17 cellular contexts compared by ENCODE assay signal in the genomic region with DNA sequence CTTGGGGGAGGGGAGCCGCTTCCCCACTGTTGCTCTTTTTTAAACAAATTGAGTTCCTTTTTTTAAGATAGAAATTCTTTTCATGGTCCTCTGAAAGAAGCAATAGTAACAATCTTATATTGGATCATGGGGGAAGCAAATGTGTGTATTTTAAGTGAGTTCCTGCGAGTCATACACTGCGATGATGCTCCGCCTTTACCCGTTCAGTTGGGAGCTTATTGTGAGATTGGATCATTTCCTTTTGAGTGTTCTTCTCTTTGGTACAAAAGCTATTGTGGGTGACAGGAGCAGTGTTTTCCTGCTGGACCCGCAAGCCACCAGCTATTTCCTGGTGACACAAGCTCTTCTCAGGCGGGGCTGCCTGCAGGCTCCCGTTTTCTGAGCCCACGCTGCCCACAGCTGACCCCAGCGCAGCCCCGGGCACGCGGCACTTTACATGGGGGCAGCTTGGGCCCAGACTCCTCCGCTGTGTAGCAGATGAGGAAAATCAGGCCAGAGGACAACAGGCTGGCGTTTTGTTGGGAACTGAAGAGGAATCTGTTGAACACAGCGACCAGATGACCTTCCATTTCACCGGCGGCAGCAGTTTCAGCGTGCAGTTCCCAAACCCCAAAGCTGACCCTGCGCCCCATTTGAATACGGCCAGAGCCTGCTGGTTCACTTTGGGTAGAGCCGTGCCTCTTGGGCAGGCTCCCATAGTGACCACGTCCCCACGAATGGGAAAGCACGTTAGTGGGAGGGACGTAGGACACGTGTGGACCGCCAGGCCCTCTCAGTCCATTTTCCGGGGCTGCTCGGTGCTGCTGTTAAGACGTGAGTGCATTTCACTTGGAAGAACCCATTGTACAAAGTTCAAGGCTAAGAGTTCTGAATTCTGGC. TPM values are rescaled to one million over a fixed set of nuclear protein-coding genes. Genes with fewer than 3 reads are reported as not detected.
DNase-seq lines count a peak whose midpoint lies in the region; ATAC-seq and TF ChIP-seq lines count a peak whose summit lies in the region.
"Had no signal": no experiment of that assay in that cellular context is flagged by ENCODE, and none has a peak within 500 bp of the region (broad histone marks: within the 10 kb centered on the region; RNA-seq: fewer than 3 reads in every experiment).

No MANE protein-coding gene starts in this region.

- CTCF ChIA-PET in AG04450 (lab: Charles Lee): interaction anchor here (1.7 to 2.0 kb wide), 2 partner anchors 13 to 16 kb away, joined by 7 to 9 read pairs; partner anchors contain the start of gene TADA2B
- CTCF ChIA-PET in RWPE1 (lab: Yijun Ruan, JAX): no interaction called here

- WGBS in lower leg skin, 2 donors: 91 to 93% methylated on average over 31 of the region's 31 CpGs

- peaks cover 14% of the 10 kb centered on the region for H3K9me3 ChIP-seq in AG04450 (ENCODE audit: control insufficient read depth, insufficient read depth, low read length)
- H3K9me3 ChIP-seq: esophagus muscularis mucosa had no signal

- TF ChIP-seq POLR2A in lower leg skin (IDR thresholded peaks at IDR 0.05): no peak

- POLR2A ChIA-PET in AG04450 (lab: Yijun Ruan, JAX) (interaction anchor here (2.1 kb wide), 1 partner anchor 11 kb away, joined by 6 read pairs; the partner anchor contains the start of gene TADA2B), RWPE1 (lab: Yijun Ruan, JAX; ENCODE audit: low non-redundant PET) (no interaction called here)

- ATAC-seq in HG02981 (IDR thresholded peaks at IDR 0.05; ENCODE audit: unreplicated experiment) (no peak), GM21619 (IDR thresholded peaks at IDR 0.05; ENCODE audit: unreplicated experiment) (no peak)
- ATAC-seq: T-cell had no signal

- intact Hi-C loops in lower leg skin (cut with DNase I; ENCODE audit: low total_unique reads): no loop called here

- in situ Hi-C loops in GM13977 (cut with MboI; ENCODE audit: low pct_unique_long_range_greater_than_20kb, low sequenced_read_pairs, unreplicated experiment): no loop called here

- H3K27ac ChIP-seq in AG04450 (ENCODE audit: low read depth, low read length): peak overlapping the region; percentile 3
- peak overlapping the region; percentile 37 for H3K27ac ChIP-seq in RWPE1
- H3K27ac ChIP-seq: esophagus muscularis mucosa had no signal

- H3K27me3 ChIP-seq in AG04450 (ENCODE audit: control insufficient read depth, insufficient read depth, low read length): no peaks in the 10 kb centered on the region
- H3K27me3 ChIP-seq: esophagus muscularis mucosa had no signal

- no peak overlapping the region for H3K4me3 ChIP-seq in AG04450 (ENCODE audit: low read depth, low read length)
- H3K4me3 ChIP-seq in foreskin fibroblast (ENCODE audit: low read depth in 1 of 2, low read length in 2 of 2): no peak overlapping the region
- H3K4me3 ChIP-seq in lower leg skin (ENCODE audit: low read depth, poor library complexity, severe bottlenecking): no peak overlapping the region
- H3K4me3 ChIP-seq: esophagus muscularis mucosa had no signal

- TF ChIP-seq CTCF in AG04450 (IDR thresholded peaks at IDR 0.05; ENCODE audit: low read depth, low read length) (no peak), RWPE1 (conservative IDR thresholded peaks at IDR 0.05; ENCODE audit: low read depth) (no peak), foreskin fibroblast (IDR thresholded peaks at IDR 0.05; ENCODE audit: low read depth, low read length) (no peak), GM13977 (IDR thresholded peaks at IDR 0.05; ENCODE audit: extremely low read depth, insufficient read depth, missing control alignments) (no peak), lower leg skin (IDR thresholded peaks at IDR 0.05) (no peak)

- no peak for DNase-seq in AG04450 (ENCODE audit: low read depth, low spot score)
- DNase-seq in ELR (ENCODE audit: low read depth): peak; percentile 59
- no peak for DNase-seq in RWPE1 (ENCODE audit: low spot score)
- DNase-seq in foreskin fibroblast: peak; percentile 51 to 63
- no peak for DNase-seq in GM13977 (ENCODE audit: low spot score)
- no peak for DNase-seq in lower leg skin (ENCODE audit: low spot score in 2 of 2)
- DNase-seq: activated CD4-positive, alpha-beta T cell treated with anti-CD3 and anti-CD28 coated beads, Interleukin-2, amount 10 ng/mL, durations not matched to agents 7 days and 5 days; activated CD8-positive, alpha-beta memory T cell treated with anti-CD3 and anti-CD28 coated beads, Interleukin-2, amount 50 U/mL, for 48 hours; activated gamma-delta T cell treated with Interleukin-2 at 50 U/mL for 16 hours; amniotic stem cell; NCI-H2171; NCI-H526; stimulated activated naive CD4-positive, alpha-beta T cell; T-cell had no signal

RNA-seq across cellular contexts. Expression of gene TADA2B, which starts 12.2 kb away (rescaled TPM):
- polyA plus RNA-seq in AG04450 (2011; rRNA removed): 6.4 and 6.5 TPM in 2 replicates
- polyA minus RNA-seq in AG04450 (2011; rRNA and poly(A)+ RNA removed): 5.7 and 6.0 TPM in 2 replicates
- total RNA-seq in lower leg skin: 10 to 100 TPM; 26.2 to 30.0 (median 27.2) TPM

RNA-seq across cellular contexts. Expression of gene GRPEL1, which starts 12.5 kb away (rescaled TPM):
- polyA plus RNA-seq in AG04450 (2011; rRNA removed): 34.5 and 39.4 TPM in 2 replicates
- 16.2 and 20.5 TPM in 2 replicates for polyA minus RNA-seq in AG04450 (2011; rRNA and poly(A)+ RNA removed)
- 10 to 100 TPM; 20.8 to 24.0 (median 21.6) TPM for total RNA-seq in lower leg skin

Comparison
In these comparisons a context has a peak if more than half of its experiments do, and no peak if none do; other contexts are left out.
1. DNase-seq: peak in ELR (single experiment) and foreskin fibroblast (2 of 2); none in AG04450 (single experiment), RWPE1 (single experiment), GM13977 (single experiment) and lower leg skin (0 of 2).